8 cellular contexts compared by ENCODE assay signal in the genomic region with DNA sequence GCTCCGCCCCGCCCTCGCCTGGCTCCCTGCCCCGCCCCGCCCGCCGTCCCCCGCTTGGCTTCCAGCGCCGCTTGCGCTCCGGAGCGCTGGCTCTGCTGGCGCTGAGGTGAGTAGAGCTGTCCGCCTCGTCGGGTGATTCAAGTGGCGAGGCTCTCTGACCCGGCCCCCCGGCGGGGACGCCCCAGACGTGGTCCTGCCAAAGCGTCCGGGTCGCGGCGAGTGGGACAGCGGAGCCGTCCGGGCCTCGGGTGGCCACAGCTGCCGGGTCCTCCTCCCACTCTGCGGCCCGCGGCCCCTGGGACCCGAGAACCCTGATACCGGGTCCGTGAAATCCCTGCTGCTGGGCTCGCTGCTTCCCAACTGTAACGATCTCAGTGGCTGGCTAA. TPM values are rescaled to one million over a fixed set of nuclear protein-coding genes. Genes with fewer than 3 reads are reported as not detected.
DNase-seq lines count a peak whose midpoint lies in the region; ATAC-seq and TF ChIP-seq lines count a peak whose summit lies in the region.

A gene (plus strand): TSS at position 46 of the 386 bp plus-strand sequence. CDS start 4,477 bp downstream, outside the sequence.

- H2BK12ac ChIP-seq in trophoblast cell (ENCODE audit: low read length): no peak within 1 kb of the TSS

- H3K27me3 ChIP-seq in BLaER1 treated with 17β-estradiol and CSF1 and Interleukin-3, amounts not matched to agents 10 nM and 100 nM: peaks cover 0 to 7% (median 4%) of the 10 kb centered on the region in 11 experiments; a peak in 5 of 22 replicates
- H3K27me3 ChIP-seq in WERI-Rb-1 (ENCODE audit: insufficient read depth, low read depth, severe bottlenecking) (no peaks in the 10 kb centered on the region), gastroesophageal sphincter (no peaks in the 10 kb centered on the region), trophoblast cell (ENCODE audit: insufficient read depth, low read length) (no peaks in the 10 kb centered on the region)

- peaks cover 3% of the 10 kb centered on the region for H3K79me2 ChIP-seq in trophoblast cell (ENCODE audit: control insufficient read depth, insufficient read depth, low read length, poor library complexity)

- H4K20me1 ChIP-seq in BLaER1 treated with 17β-estradiol and CSF1 and Interleukin-3, amounts not matched to agents 10 nM and 100 nM: no peaks in the 10 kb centered on the region

- H3K18ac ChIP-seq in trophoblast cell (ENCODE audit: low read length): peak within 1 kb of the TSS; percentile 8

- ATAC-seq in GM21529 (IDR thresholded peaks at IDR 0.05; ENCODE audit: unreplicated experiment): peak; percentile 40
- peak; percentile 60 for ATAC-seq in gastroesophageal sphincter
- no peak for ATAC-seq in HG03457 (IDR thresholded peaks at IDR 0.05; ENCODE audit: unreplicated experiment)

- peak within 1 kb of the TSS; percentile 59 for H3K14ac ChIP-seq in trophoblast cell (ENCODE audit: low read length)

- H3K36me3 ChIP-seq in BLaER1 treated with 17β-estradiol and CSF1 and Interleukin-3, amounts not matched to agents 10 nM and 100 nM: peaks cover 0 to 5% (median 0%) of the 10 kb centered on the region in 11 experiments; a peak in 4 of 22 replicates
- H3K36me3 ChIP-seq in WERI-Rb-1 (0 out of 2 replicates have a peak, but pooled peaks cover 8% of the 10 kb centered on the region), gastroesophageal sphincter (peaks cover 0 to 8% of the 10 kb centered on the region in 2 donors), trophoblast cell (ENCODE audit: control insufficient read depth in 1 of 2, insufficient read depth in 2 of 2, low read length in 2 of 2) (no peaks in the 10 kb centered on the region)

- H3K23ac ChIP-seq in trophoblast cell (ENCODE audit: low read length): no peak within 1 kb of the TSS

- no peak for TF ChIP-seq EP300 in gastroesophageal sphincter (IDR thresholded peaks at IDR 0.05)

- no peak for TF ChIP-seq CTCF in WERI-Rb-1 (IDR thresholded peaks at IDR 0.05; ENCODE audit: low read depth, low read length)
- TF ChIP-seq CTCF in gastroesophageal sphincter (IDR thresholded peaks at IDR 0.05): no peak

- H3K4me3 ChIP-seq in BLaER1 treated with 17β-estradiol and CSF1 and Interleukin-3, amounts not matched to agents 10 nM and 100 nM: peak within 1 kb of the TSS; percentile 73 to 91 (median 87)
- peak within 1 kb of the TSS; percentile 96 for H3K4me3 ChIP-seq in WERI-Rb-1 (ENCODE audit: low read depth, low read length)
- H3K4me3 ChIP-seq in gastroesophageal sphincter: peak within 1 kb of the TSS; percentile 80 to 100
- H3K4me3 ChIP-seq in trophoblast cell (ENCODE audit: low read depth, low read length): peak within 1 kb of the TSS; percentile 77

- H2BK5ac ChIP-seq in trophoblast cell (ENCODE audit: low read depth, low read length, poor library complexity): peak within 1 kb of the TSS; percentile 13

- H3K4ac ChIP-seq in trophoblast cell (ENCODE audit: low read depth, low read length): peak within 1 kb of the TSS; percentile 0

- H4K8ac ChIP-seq in trophoblast cell (ENCODE audit: low read depth, low read length): peak within 1 kb of the TSS; percentile 55

- H3K9me3 ChIP-seq in BLaER1 treated with 17β-estradiol and CSF1 and Interleukin-3, amounts not matched to agents 10 nM and 100 nM (replicated peaks in 1 of 11): peaks cover 7 to 17% (median 10%) of the 10 kb centered on the region in 11 experiments; a peak in 19 of 22 replicates
- H3K9me3 ChIP-seq in WERI-Rb-1 (ENCODE audit: severe bottlenecking) (no peaks in the 10 kb centered on the region), gastroesophageal sphincter (no peaks in the 10 kb centered on the region), trophoblast cell (ENCODE audit: insufficient read depth, low read depth, low read length) (no peaks in the 10 kb centered on the region)

- peak within 1 kb of the TSS; percentile 6 for H2AFZ ChIP-seq in trophoblast cell (ENCODE audit: insufficient read depth, low read length, poor library complexity)

- peak within 1 kb of the TSS; percentile 30 for H4K91ac ChIP-seq in trophoblast cell (ENCODE audit: low read depth, low read length)

- peaks cover 3% of the 10 kb centered on the region for H3K79me1 ChIP-seq in trophoblast cell (ENCODE audit: low read length)

- H2AK5ac ChIP-seq in trophoblast cell (ENCODE audit: low read length): peak within 1 kb of the TSS; percentile 15

- peak within 1 kb of the TSS; percentile 2 for H2BK120ac ChIP-seq in trophoblast cell (ENCODE audit: insufficient read depth, low read length, poor library complexity)

- no peak for DNase-seq in WERI-Rb-1
- no peak for DNase-seq in trophoblast cell
- DNase-seq in iPS-NIHi7 (ENCODE audit: extremely low spot score): no peak
- DNase-seq in NOMO-1 treated with dmso at 0.1 percent for 144 hours (lab: John Stamatoyannopoulos, UW; ENCODE audit: unreplicated experiment): no peak

- peak; percentile 20 to 28 for TF ChIP-seq POLR2A in gastroesophageal sphincter (IDR thresholded peaks at IDR 0.05)

- H3K4me2 ChIP-seq in BLaER1 treated with 17β-estradiol and CSF1 and Interleukin-3, amounts not matched to agents 10 nM and 100 nM: peak within 1 kb of the TSS; percentile 80 to 91 (median 87)
- peak within 1 kb of the TSS; percentile 76 for H3K4me2 ChIP-seq in trophoblast cell (ENCODE audit: low read length)

- no peak within 1 kb of the TSS for H4K12ac ChIP-seq in trophoblast cell (ENCODE audit: low read depth, low read length)

- peaks cover 12 to 20% (median 18%) of the 10 kb centered on the region in 10 experiments for H3K4me1 ChIP-seq in BLaER1 treated with 17β-estradiol and CSF1 and Interleukin-3, amounts not matched to agents 10 nM and 100 nM
- H3K4me1 ChIP-seq in gastroesophageal sphincter (peaks cover 5 to 55% (median 10%) of the 10 kb centered on the region in 3 donors), trophoblast cell (ENCODE audit: control insufficient read depth in 1 of 2, insufficient read depth in 2 of 2, low read length in 2 of 2) (peaks cover 2 to 5% of the 10 kb centered on the region in 2 experiments)

- H3K9ac ChIP-seq in BLaER1 treated with 17β-estradiol and CSF1 and Interleukin-3, amounts not matched to agents 10 nM and 100 nM: peak within 1 kb of the TSS; percentile 77 to 90 (median 88)
- peak within 1 kb of the TSS; percentile 95 for H3K9ac ChIP-seq in trophoblast cell (ENCODE audit: low read length)

- WGBS in gastroesophageal sphincter (ENCODE audit: low coverage in 1 of 2), 2 donors: no CpG with 5 or more reads among the region's 41 CpGs
- no CpG with 5 or more reads among the region's 41 CpGs for WGBS in trophoblast cell (ENCODE audit: extremely low coverage, insufficient coverage, insufficient read length)

- H3K27ac ChIP-seq in BLaER1 treated with 17β-estradiol and CSF1 and Interleukin-3, amounts not matched to agents 10 nM and 100 nM: peak within 1 kb of the TSS; percentile 71 to 83 (median 78)
- H3K27ac ChIP-seq in WERI-Rb-1: peak within 1 kb of the TSS; percentile 87
- peak within 1 kb of the TSS; percentile 94 to 96 (median 94) for H3K27ac ChIP-seq in gastroesophageal sphincter
- H3K27ac ChIP-seq in trophoblast cell (ENCODE audit: low read depth, low read length): peak within 1 kb of the TSS; percentile 60

RNA-seq across cellular contexts. Expression of the gene that starts here (rescaled TPM):
- total RNA-seq in gastroesophageal sphincter: 10 to 100 TPM; 26.1 to 47.2 (median 28.5) TPM
- 18.4 and 18.5 TPM in 2 replicates for polyA plus RNA-seq in trophoblast cell (2013)
